In the genomic region with DNA sequence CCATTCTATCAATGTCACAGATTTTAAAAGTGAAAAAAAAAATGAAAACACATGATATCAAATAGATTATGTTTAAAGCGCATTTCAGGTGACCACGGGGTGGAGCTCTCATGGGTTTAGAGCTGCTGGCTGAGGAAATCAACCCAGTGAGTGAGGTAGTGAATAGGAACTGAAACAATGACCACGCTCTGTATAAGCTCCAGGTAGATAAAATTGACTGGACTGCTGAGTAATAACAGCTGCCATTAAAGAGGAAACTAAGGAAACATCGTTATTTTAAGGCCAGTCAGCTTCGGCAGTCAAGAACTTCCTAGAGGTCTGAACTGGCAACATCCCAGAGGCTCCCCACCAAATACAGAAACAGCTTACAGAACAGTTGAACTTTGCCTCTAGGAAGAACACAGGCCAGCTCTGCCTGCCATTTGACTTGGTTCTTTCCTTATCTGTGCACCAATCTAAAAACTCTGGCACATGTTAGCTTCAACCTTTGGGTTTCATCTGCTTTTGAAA, we compare ENCODE assay signal across 8 cellular contexts.
DNase-seq lines count a peak whose midpoint lies in the region; ATAC-seq and TF ChIP-seq lines count a peak whose summit lies in the region.

No MANE protein-coding gene starts in this region.

- TF ChIP-seq CTCF in GM13977 (IDR thresholded peaks at IDR 0.05; ENCODE audit: extremely low read depth, insufficient read depth, missing control alignments) (peak; percentile 66), HFFc6 (IDR thresholded peaks at IDR 0.05) (peak; percentile 72), LNCaP clone FGC (IDR thresholded peaks at IDR 0.05; ENCODE audit: control insufficient read depth, extremely low read depth, insufficient read depth) (peak; percentile 61), WTC11 (IDR thresholded peaks at IDR 0.05) (no peak)

- no peak overlapping the region for H3K27ac Mint-ChIP-seq in HFFc6
- H3K27ac Mint-ChIP-seq in WTC11: no peak overlapping the region
- no peak overlapping the region for H3K27ac Mint-ChIP-seq in stimulated activated naive B cell treated with anti-CD40 and anti-IgM and Interleukin-4, amounts not matched to agents 10 μg/mL and 1 μg/mL and 100 μg/mL, for 72 hours
- no peak overlapping the region for H3K27ac Mint-ChIP-seq in activated T-helper 1 cell treated with anti-CD3 and anti-CD28 coated beads, Interleukin-12 subunit alpha, Interleukin-12 subunit beta, Interleukin-2, Interleukin-4 antibody, amounts not matched to agents 30 ng/mL and 10 ng/mL and 1 ng/mL, durations not matched to agents 14 hours and 24 hours and 36 hours

- 0 out of 2 replicates have a peak, but pooled peaks cover 4% of the 10 kb centered on the region for H3K36me3 Mint-ChIP-seq in HFFc6 (ENCODE audit: low read depth)
- H3K36me3 Mint-ChIP-seq in WTC11: no peaks in the 10 kb centered on the region
- H3K36me3 Mint-ChIP-seq in stimulated activated naive B cell treated with anti-CD40 and anti-IgM and Interleukin-4, amounts not matched to agents 10 μg/mL and 1 μg/mL and 100 μg/mL, for 72 hours: no peaks in the 10 kb centered on the region
- H3K36me3 Mint-ChIP-seq in activated T-helper 1 cell treated with anti-CD3 and anti-CD28 coated beads, Interleukin-12 subunit alpha, Interleukin-12 subunit beta, Interleukin-2, Interleukin-4 antibody, amounts not matched to agents 30 ng/mL and 10 ng/mL and 1 ng/mL, durations not matched to agents 14 hours and 24 hours and 36 hours (ENCODE audit: low read depth): no peaks in the 10 kb centered on the region

- POLR2A ChIA-PET in WTC11 (lab: Charles Lee): no interaction called here

- no peak overlapping the region for H3K4me3 Mint-ChIP-seq in HFFc6
- H3K4me3 Mint-ChIP-seq in WTC11: no peak overlapping the region
- H3K4me3 Mint-ChIP-seq in stimulated activated naive B cell treated with anti-CD40 and anti-IgM and Interleukin-4, amounts not matched to agents 10 μg/mL and 1 μg/mL and 100 μg/mL, for 72 hours: no peak overlapping the region
- no peak overlapping the region for H3K4me3 Mint-ChIP-seq in activated T-helper 1 cell treated with anti-CD3 and anti-CD28 coated beads, Interleukin-12 subunit alpha, Interleukin-12 subunit beta, Interleukin-2, Interleukin-4 antibody, amounts not matched to agents 30 ng/mL and 10 ng/mL and 1 ng/mL, durations not matched to agents 14 hours and 24 hours and 36 hours

- CTCF ChIA-PET in WTC11 (lab: Charles Lee): interaction anchor here (0.7 to 1.5 kb wide), 13 partner anchors 8 to 426 kb away, joined by 3 to 41 read pairs (median 4); no protein-coding TSS in a partner anchor

- in situ Hi-C loops in GM13977 (cut with MboI; ENCODE audit: low pct_unique_long_range_greater_than_20kb, low sequenced_read_pairs, unreplicated experiment): no loop called here

- H3K4me3 ChIP-seq in LNCaP clone FGC (ENCODE audit: low read depth, low read length): no peak overlapping the region

- no peaks in the 10 kb centered on the region for H3K27me3 Mint-ChIP-seq in HFFc6 (ENCODE audit: insufficient read depth)
- no peaks in the 10 kb centered on the region for H3K27me3 Mint-ChIP-seq in WTC11 (ENCODE audit: low read depth)
- peaks cover 0 to 4% of the 10 kb centered on the region in 2 donors for H3K27me3 Mint-ChIP-seq in stimulated activated naive B cell treated with anti-CD40 and anti-IgM and Interleukin-4, amounts not matched to agents 10 μg/mL and 1 μg/mL and 100 μg/mL, for 72 hours
- no peaks in the 10 kb centered on the region for H3K27me3 Mint-ChIP-seq in activated T-helper 1 cell treated with anti-CD3 and anti-CD28 coated beads, Interleukin-12 subunit alpha, Interleukin-12 subunit beta, Interleukin-2, Interleukin-4 antibody, amounts not matched to agents 30 ng/mL and 10 ng/mL and 1 ng/mL, durations not matched to agents 14 hours and 24 hours and 36 hours (ENCODE audit: insufficient read depth)

- ATAC-seq in WTC11: peak; percentile 92
- ATAC-seq in left ventricle myocardium superior: peak; percentile 62
- ATAC-seq in stimulated activated naive B cell treated with anti-CD40 and anti-IgM and Interleukin-4, amounts not matched to agents 10 μg/mL and 1 μg/mL and 100 μg/mL, for 72 hours (replicated peaks): peak; percentile 96 to 98

- H3K9me3 Mint-ChIP-seq in HFFc6 (no peaks in the 10 kb centered on the region), WTC11 (no peaks in the 10 kb centered on the region)
- no peaks in the 10 kb centered on the region for H3K9me3 Mint-ChIP-seq in stimulated activated naive B cell treated with anti-CD40 and anti-IgM and Interleukin-4, amounts not matched to agents 10 μg/mL and 1 μg/mL and 100 μg/mL, for 72 hours
- H3K9me3 Mint-ChIP-seq in activated T-helper 1 cell treated with anti-CD3 and anti-CD28 coated beads, Interleukin-12 subunit alpha, Interleukin-12 subunit beta, Interleukin-2, Interleukin-4 antibody, amounts not matched to agents 30 ng/mL and 10 ng/mL and 1 ng/mL, durations not matched to agents 14 hours and 24 hours and 36 hours: no peaks in the 10 kb centered on the region

- intact Hi-C loops in left ventricle myocardium superior (cut with micrococcal nuclease): no loop called here
- intact Hi-C loops in activated T-helper 1 cell treated with anti-CD3 and anti-CD28 coated beads, Interleukin-12 subunit alpha, Interleukin-12 subunit beta, Interleukin-2, Interleukin-4 antibody, amounts not matched to agents 30 ng/mL and 10 ng/mL and 1 ng/mL, durations not matched to agents 14 hours and 24 hours and 36 hours (cut with micrococcal nuclease): loop anchor here (1.0 to 5.0 kb wide), 2 partner anchors 409 to 741 kb away; no protein-coding TSS in a partner anchor

- DNase-seq in AG20443 (ENCODE audit: low spot score): peak; percentile 17
- peak; percentile 69 for DNase-seq in GM13977 (ENCODE audit: low spot score)
- DNase-seq in HFFc6: peak; percentile 24
- DNase-seq in LNCaP clone FGC (ENCODE audit: low read depth): peak; percentile 15
- DNase-seq in WTC11 (ENCODE audit: low spot score): peak; percentile 31
- DNase-seq in left ventricle myocardium superior: no peak
- DNase-seq in stimulated activated naive B cell treated with anti-CD40 and anti-IgM and Interleukin-4, amounts not matched to agents 10 μg/mL and 1 μg/mL and 100 μg/mL, for 72 hours: peak; percentile 21
- no peak for DNase-seq in activated T-helper 1 cell treated with anti-CD3 and anti-CD28 coated beads, Interleukin-12 subunit alpha, Interleukin-12 subunit beta, Interleukin-2, Interleukin-4 antibody, amounts not matched to agents 30 ng/mL and 10 ng/mL and 1 ng/mL, durations not matched to agents 14 hours and 24 hours and 36 hours (ENCODE audit: low spot score)

- H3K4me1 Mint-ChIP-seq in HFFc6 (ENCODE audit: low read depth) (peaks cover 28% of the 10 kb centered on the region), WTC11 (peaks cover 15% of the 10 kb centered on the region)
- peaks cover 5 to 13% of the 10 kb centered on the region in 2 donors for H3K4me1 Mint-ChIP-seq in stimulated activated naive B cell treated with anti-CD40 and anti-IgM and Interleukin-4, amounts not matched to agents 10 μg/mL and 1 μg/mL and 100 μg/mL, for 72 hours
- no peaks in the 10 kb centered on the region for H3K4me1 Mint-ChIP-seq in activated T-helper 1 cell treated with anti-CD3 and anti-CD28 coated beads, Interleukin-12 subunit alpha, Interleukin-12 subunit beta, Interleukin-2, Interleukin-4 antibody, amounts not matched to agents 30 ng/mL and 10 ng/mL and 1 ng/mL, durations not matched to agents 14 hours and 24 hours and 36 hours (ENCODE audit: low read depth)

TF ChIP-seq in WTC11, 78 proteins besides CTCF, POLR2A, EP300 and RAD21:
- no peak for TF ChIP-seq KAT7 (CRISPR knock-in tag; IDR thresholded peaks at IDR 0.05; ENCODE audit: borderline replicate concordance)
- no peak for TF ChIP-seq ZBTB21 (CRISPR knock-in tag; IDR thresholded peaks at IDR 0.05; ENCODE audit: borderline replicate concordance)
- TF ChIP-seq, protein P1, sequence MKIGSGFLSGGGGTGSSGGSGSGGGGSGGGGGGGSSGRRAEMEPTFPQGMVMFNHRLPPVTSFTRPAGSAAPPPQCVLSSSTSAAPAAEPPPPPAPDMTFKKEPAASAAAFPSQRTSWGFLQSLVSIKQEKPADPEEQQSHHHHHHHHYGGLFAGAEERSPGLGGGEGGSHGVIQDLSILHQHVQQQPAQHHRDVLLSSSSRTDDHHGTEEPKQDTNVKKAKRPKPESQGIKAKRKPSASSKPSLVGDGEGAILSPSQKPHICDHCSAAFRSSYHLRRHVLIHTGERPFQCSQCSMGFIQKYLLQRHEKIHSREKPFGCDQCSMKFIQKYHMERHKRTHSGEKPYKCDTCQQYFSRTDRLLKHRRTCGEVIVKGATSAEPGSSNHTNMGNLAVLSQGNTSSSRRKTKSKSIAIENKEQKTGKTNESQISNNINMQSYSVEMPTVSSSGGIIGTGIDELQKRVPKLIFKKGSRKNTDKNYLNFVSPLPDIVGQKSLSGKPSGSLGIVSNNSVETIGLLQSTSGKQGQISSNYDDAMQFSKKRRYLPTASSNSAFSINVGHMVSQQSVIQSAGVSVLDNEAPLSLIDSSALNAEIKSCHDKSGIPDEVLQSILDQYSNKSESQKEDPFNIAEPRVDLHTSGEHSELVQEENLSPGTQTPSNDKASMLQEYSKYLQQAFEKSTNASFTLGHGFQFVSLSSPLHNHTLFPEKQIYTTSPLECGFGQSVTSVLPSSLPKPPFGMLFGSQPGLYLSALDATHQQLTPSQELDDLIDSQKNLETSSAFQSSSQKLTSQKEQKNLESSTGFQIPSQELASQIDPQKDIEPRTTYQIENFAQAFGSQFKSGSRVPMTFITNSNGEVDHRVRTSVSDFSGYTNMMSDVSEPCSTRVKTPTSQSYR (CRISPR knock-in tag; IDR thresholded peaks at IDR 0.05): no peak
- no peak for TF ChIP-seq NFYB (CRISPR knock-in tag; conservative IDR thresholded peaks at IDR 0.05; ENCODE audit: low read depth)
- TF ChIP-seq, protein P2, sequence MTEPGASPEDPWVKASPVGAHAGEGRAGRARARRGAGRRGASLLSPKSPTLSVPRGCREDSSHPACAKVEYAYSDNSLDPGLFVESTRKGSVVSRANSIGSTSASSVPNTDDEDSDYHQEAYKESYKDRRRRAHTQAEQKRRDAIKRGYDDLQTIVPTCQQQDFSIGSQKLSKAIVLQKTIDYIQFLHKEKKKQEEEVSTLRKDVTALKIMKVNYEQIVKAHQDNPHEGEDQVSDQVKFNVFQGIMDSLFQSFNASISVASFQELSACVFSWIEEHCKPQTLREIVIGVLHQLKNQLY (CRISPR knock-in tag; IDR thresholded peaks at IDR 0.05): no peak
- TF ChIP-seq, protein P3, sequence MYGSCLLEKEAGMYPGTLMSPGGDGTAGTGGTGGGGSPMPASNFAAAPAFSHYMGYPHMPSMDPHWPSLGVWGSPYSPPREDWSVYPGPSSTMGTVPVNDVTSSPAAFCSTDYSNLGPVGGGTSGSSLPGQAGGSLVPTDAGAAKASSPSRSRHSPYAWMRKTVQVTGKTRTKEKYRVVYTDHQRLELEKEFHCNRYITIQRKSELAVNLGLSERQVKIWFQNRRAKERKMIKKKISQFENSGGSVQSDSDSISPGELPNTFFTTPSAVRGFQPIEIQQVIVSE (CRISPR knock-in tag; IDR thresholded peaks at IDR 0.05; ENCODE audit: borderline replicate concordance): no peak
- no peak for TF ChIP-seq NFATC4 (CRISPR knock-in tag; IDR thresholded peaks at IDR 0.05)

Comparison
In these comparisons a context has a peak if more than half of its experiments do, and no peak if none do; other contexts are left out.
1. DNase-seq: peak in AG20443 (single experiment), GM13977 (single experiment), HFFc6 (single experiment), LNCaP clone FGC (single experiment), WTC11 (single experiment) and stimulated activated naive B cell treated with anti-CD40 and anti-IgM and Interleukin-4, amounts not matched to agents 10 μg/mL and 1 μg/mL and 100 μg/mL, for 72 hours (single experiment); none in left ventricle myocardium superior (single experiment) and activated T-helper 1 cell treated with anti-CD3 and anti-CD28 coated beads, Interleukin-12 subunit alpha, Interleukin-12 subunit beta, Interleukin-2, Interleukin-4 antibody, amounts not matched to agents 30 ng/mL and 10 ng/mL and 1 ng/mL, durations not matched to agents 14 hours and 24 hours and 36 hours (single experiment).
2. Peak in every context shown above with its lines, with median percentiles within 50 percentile points of each other: ATAC-seq.